Comparison of ENCODE assay signal across 15 cellular contexts in the genomic region with DNA sequence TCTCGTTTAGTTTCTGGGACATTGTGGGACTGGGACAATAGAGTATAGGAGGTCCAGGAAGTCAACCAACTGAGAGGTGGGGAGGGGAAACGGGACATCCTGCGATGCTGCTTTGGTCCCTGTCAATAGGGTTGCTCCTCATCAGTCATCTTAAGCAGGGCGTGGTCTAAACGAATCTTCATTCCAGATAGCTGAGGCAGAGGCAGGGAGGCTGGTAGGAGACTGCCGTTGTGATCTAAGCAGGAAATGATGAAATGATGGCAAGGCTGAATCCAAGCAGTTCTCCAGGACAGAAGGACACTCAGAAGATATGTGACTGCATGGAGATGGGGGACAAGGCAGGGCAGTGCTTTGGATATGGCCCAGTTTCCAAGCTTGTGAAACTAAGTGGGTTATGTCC.
DNase-seq lines count a peak whose midpoint lies in the region; ATAC-seq, FAIRE-seq and TF ChIP-seq lines count a peak whose summit lies in the region.
"Had no signal": no experiment of that assay in that cellular context is flagged by ENCODE, and none has a peak within 500 bp of the region (broad histone marks: within the 10 kb centered on the region; RNA-seq: fewer than 3 reads in every experiment).

No MANE protein-coding gene starts in this region.

- H3K4me3 Mint-ChIP-seq in HFFc6 (no peak overlapping the region), type B pancreatic cell (no peak overlapping the region)
- H3K4me3 Mint-ChIP-seq: CD4-positive, CD25-positive, alpha-beta regulatory T cell had no signal

- no peak overlapping the region for H3K27ac ChIP-seq in trophoblast cell (ENCODE audit: low read depth, low read length)
- H3K27ac ChIP-seq: BLaER1 treated with 17β-estradiol and CSF1 and Interleukin-3, amounts not matched to agents 10 nM and 100 nM; HL-60 had no signal

- no peak overlapping the region for H4K91ac ChIP-seq in trophoblast cell (ENCODE audit: low read depth, low read length)

- H3K9ac ChIP-seq in trophoblast cell (ENCODE audit: low read length) = no peak overlapping the region
- H3K9ac ChIP-seq: BLaER1 treated with 17β-estradiol and CSF1 and Interleukin-3, amounts not matched to agents 10 nM and 100 nM had no signal

- H3K79me1 ChIP-seq in trophoblast cell (ENCODE audit: low read length) = no peaks in the 10 kb centered on the region

- WGBS in trophoblast cell (ENCODE audit: extremely low coverage, insufficient coverage, insufficient read length) = no CpG with 5 or more reads among the region's 6 CpGs

- no peak overlapping the region for H3K4me2 ChIP-seq in trophoblast cell (ENCODE audit: low read length)
- H3K4me2 ChIP-seq: BLaER1 treated with 17β-estradiol and CSF1 and Interleukin-3, amounts not matched to agents 10 nM and 100 nM had no signal

- no peak overlapping the region for H2AK5ac ChIP-seq in trophoblast cell (ENCODE audit: low read length)

- H3K27ac Mint-ChIP-seq in HFFc6 (peak overlapping the region; percentile 25; the same call in 1 of the 2 replicates), type B pancreatic cell (no peak overlapping the region)
- H3K27ac Mint-ChIP-seq: CD4-positive, CD25-positive, alpha-beta regulatory T cell had no signal

- ATAC-seq in GM21619 (IDR thresholded peaks at IDR 0.05; ENCODE audit: unreplicated experiment) = no peak

- no peak overlapping the region for H2BK5ac ChIP-seq in trophoblast cell (ENCODE audit: low read depth, low read length, poor library complexity)

- no peak overlapping the region for H2BK120ac ChIP-seq in trophoblast cell (ENCODE audit: insufficient read depth, low read length, poor library complexity)

- no peak overlapping the region for H4K12ac ChIP-seq in trophoblast cell (ENCODE audit: low read depth, low read length)

- no peak overlapping the region for H3K14ac ChIP-seq in trophoblast cell (ENCODE audit: low read length)

- FAIRE-seq in bronchial epithelial cell (lab: Jason Lieb, UNC) (peak; percentile 7), GM12892 (lab: Jason Lieb, UNC) (no peak)
- FAIRE-seq: GM12891 had no signal

- no peak for DNase-seq in HFFc6
- DNase-seq in OCI-M1 (lab: John Stamatoyannopoulos, UW) = peak; percentile 7
- no peak for DNase-seq in bronchial epithelial cell (ENCODE audit: low read depth)
- DNase-seq in trophoblast cell = peak; percentile 21 to 50
- DNase-seq in type B pancreatic cell (ENCODE audit: extremely low spot score, unreplicated experiment) = no peak
- no peak for DNase-seq in GM12892 (ENCODE audit: insufficient read length)
- DNase-seq: ACHN; CD4-positive, CD25-positive, alpha-beta regulatory T cell; DMS53; GOT3 had no signal

- H3K4me1 Mint-ChIP-seq in HFFc6 (ENCODE audit: low read depth) (peaks cover 38% of the 10 kb centered on the region), type B pancreatic cell (ENCODE audit: unreplicated experiment) (peaks cover 8% of the 10 kb centered on the region)
- H3K4me1 Mint-ChIP-seq: CD4-positive, CD25-positive, alpha-beta regulatory T cell had no signal

- no peak for TF ChIP-seq POLR2A in GM12892 (IDR thresholded peaks at IDR 0.05; ENCODE audit: low read depth, low read length)

- H3K23ac ChIP-seq in trophoblast cell (ENCODE audit: low read length) = no peak overlapping the region

- H4K8ac ChIP-seq in trophoblast cell (ENCODE audit: low read depth, low read length) = no peak overlapping the region

- no peak overlapping the region for H2BK12ac ChIP-seq in trophoblast cell (ENCODE audit: low read length)

- H3K27me3 ChIP-seq in bronchial epithelial cell (ENCODE audit: control insufficient read depth, insufficient read depth, low read length) = no peaks in the 10 kb centered on the region
- H3K27me3 ChIP-seq in trophoblast cell (ENCODE audit: insufficient read depth, low read length) = no peaks in the 10 kb centered on the region
- H3K27me3 ChIP-seq: BLaER1 treated with 17β-estradiol and CSF1 and Interleukin-3, amounts not matched to agents 10 nM and 100 nM had no signal

- peaks cover 1% of the 10 kb centered on the region for H3K9me3 ChIP-seq in trophoblast cell (ENCODE audit: insufficient read depth, low read depth, low read length)
- H3K9me3 ChIP-seq: BLaER1 treated with 17β-estradiol and CSF1 and Interleukin-3, amounts not matched to agents 10 nM and 100 nM; HAP-1 had no signal

- no peaks in the 10 kb centered on the region for H3K79me2 ChIP-seq in trophoblast cell (ENCODE audit: control insufficient read depth, insufficient read depth, low read length, poor library complexity)

- H3K4me3 ChIP-seq in bronchial epithelial cell (ENCODE audit: low read depth, low read length) (no peak overlapping the region), trophoblast cell (ENCODE audit: low read depth, low read length) (peak overlapping the region; percentile 39)
- H3K4me3 ChIP-seq: BLaER1 treated with 17β-estradiol and CSF1 and Interleukin-3, amounts not matched to agents 10 nM and 100 nM; HAP-1 had no signal

- H3K36me3 Mint-ChIP-seq in HFFc6 (ENCODE audit: low read depth) (no peaks in the 10 kb centered on the region), type B pancreatic cell (no peaks in the 10 kb centered on the region)
- H3K36me3 Mint-ChIP-seq: CD4-positive, CD25-positive, alpha-beta regulatory T cell had no signal

- H3K9me3 Mint-ChIP-seq in HFFc6 = no peaks in the 10 kb centered on the region
- peaks cover 12% of the 10 kb centered on the region for H3K9me3 Mint-ChIP-seq in type B pancreatic cell

- no peaks in the 10 kb centered on the region; the same call in 1 of the 2 replicates for H3K27me3 Mint-ChIP-seq in HFFc6 (ENCODE audit: insufficient read depth)
- no peaks in the 10 kb centered on the region for H3K27me3 Mint-ChIP-seq in type B pancreatic cell
- H3K27me3 Mint-ChIP-seq: CD4-positive, CD25-positive, alpha-beta regulatory T cell had no signal

- peaks cover 0 to 4% of the 10 kb centered on the region in 2 experiments for H3K4me1 ChIP-seq in trophoblast cell (ENCODE audit: control insufficient read depth in 1 of 2, insufficient read depth in 2 of 2, low read length in 2 of 2)
- H3K4me1 ChIP-seq: BLaER1 treated with 17β-estradiol and CSF1 and Interleukin-3, amounts not matched to agents 10 nM and 100 nM; HAP-1 had no signal

- H3K36me3 ChIP-seq in bronchial epithelial cell (ENCODE audit: control insufficient read depth, insufficient read depth, low read length) = no peaks in the 10 kb centered on the region
- H3K36me3 ChIP-seq in trophoblast cell (ENCODE audit: control insufficient read depth in 1 of 2, insufficient read depth in 2 of 2, low read length in 2 of 2) = no peaks in the 10 kb centered on the region
- H3K36me3 ChIP-seq: BLaER1 treated with 17β-estradiol and CSF1 and Interleukin-3, amounts not matched to agents 10 nM and 100 nM; HAP-1 had no signal

- no peak overlapping the region for H3K4ac ChIP-seq in trophoblast cell (ENCODE audit: low read depth, low read length)

- H3K18ac ChIP-seq in trophoblast cell (ENCODE audit: low read length) = no peak overlapping the region

- TF ChIP-seq CTCF in HFFc6 (IDR thresholded peaks at IDR 0.05) = no peak
- TF ChIP-seq CTCF in bronchial epithelial cell (IDR thresholded peaks at IDR 0.05; ENCODE audit: insufficient read depth, low read length, severe bottlenecking) = no peak
- no peak for TF ChIP-seq CTCF in type B pancreatic cell (conservative IDR thresholded peaks at IDR 0.05)

- H2AFZ ChIP-seq in trophoblast cell (ENCODE audit: insufficient read depth, low read length, poor library complexity) = no peak overlapping the region

Comparison
In these comparisons a context has a peak if more than half of its experiments do, and no peak if none do; other contexts are left out.
1. DNase-seq: peak in OCI-M1 (single experiment) and trophoblast cell (2 of 2); none in HFFc6 (single experiment), bronchial epithelial cell (single experiment), type B pancreatic cell (single experiment) and GM12892 (single experiment).